Comparison of ENCODE assay signal across 11 cellular contexts in the genomic region with DNA sequence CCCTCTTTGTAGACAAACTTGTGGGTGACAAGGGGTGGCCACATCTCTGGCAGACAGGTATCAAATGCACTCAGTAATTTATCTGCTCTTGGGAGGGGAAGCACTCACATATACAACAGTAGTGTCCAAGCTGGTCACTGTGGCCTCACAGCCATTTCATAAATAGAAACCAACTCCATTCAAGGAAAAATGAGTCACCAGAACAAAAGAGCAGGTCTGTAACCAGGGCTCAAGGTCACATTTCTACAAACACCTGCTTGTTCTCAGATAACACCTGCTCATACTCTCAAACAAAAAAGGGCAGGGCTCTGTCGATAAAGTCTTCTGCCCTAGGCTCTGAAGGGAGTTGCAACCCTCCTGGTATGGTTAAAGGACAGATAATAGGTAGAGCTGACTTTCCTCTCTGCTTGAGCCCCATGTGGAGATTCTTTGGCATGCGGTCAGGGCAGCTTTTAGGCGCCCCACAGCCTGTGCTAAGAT.
DNase-seq lines count a peak whose midpoint lies in the region; ATAC-seq lines count a peak whose summit lies in the region.
"Had no signal": no experiment of that assay in that cellular context is flagged by ENCODE, and none has a peak within 500 bp of the region (broad histone marks: within the 10 kb centered on the region; RNA-seq: fewer than 3 reads in every experiment).

No MANE protein-coding gene starts in this region.

- no peak for ATAC-seq in HG02759 (IDR thresholded peaks at IDR 0.05; ENCODE audit: unreplicated experiment)
- ATAC-seq: naive thymus-derived CD4-positive, alpha-beta T cell had no signal

- DNase-seq in DMS79 (lab: John Stamatoyannopoulos, UW) (peak; percentile 27), NCI-H187 treated with DMSO at 0.1 percent for 48 hours (lab: John Stamatoyannopoulos, UW) (peak; percentile 62), SW480 (ENCODE audit: low spot score) (peak; percentile 99), mucosa of gallbladder (ENCODE audit: low spot score) (peak; percentile 74), dermis blood vessel endothelial cell (no peak)
- no peak for DNase-seq in stimulated activated CD4-positive, alpha-beta T cell treated with anti-CD3 and anti-CD28 coated beads, Interleukin-15, amount 100 ng/mL, for 24 hours
- DNase-seq in activated CD4-positive, alpha-beta T cell treated with anti-CD3 and anti-CD28 coated beads, Interleukin-2, amount 50 U/mL, for 4 hours, result no peak
- DNase-seq: activated naive CD4-positive, alpha-beta T cell treated with anti-CD3 and anti-CD28 coated beads, Interleukin-2, amount 10 ng/mL, durations not matched to agents 7 days and 5 days; H9; naive thymus-derived CD4-positive, alpha-beta T cell had no signal

Comparison
In these comparisons a context has a peak if more than half of its experiments do, and no peak if none do; other contexts are left out.
1. DNase-seq: peak in DMS79 (single experiment), NCI-H187 treated with DMSO at 0.1 percent for 48 hours (single experiment), SW480 (single experiment) and mucosa of gallbladder (single experiment); none in dermis blood vessel endothelial cell (single experiment), stimulated activated CD4-positive, alpha-beta T cell treated with anti-CD3 and anti-CD28 coated beads, Interleukin-15, amount 100 ng/mL, for 24 hours (single experiment) and activated CD4-positive, alpha-beta T cell treated with anti-CD3 and anti-CD28 coated beads, Interleukin-2, amount 50 U/mL, for 4 hours (0 of 2).